ENCODE assay signal across 8 cellular contexts in the genomic region with DNA sequence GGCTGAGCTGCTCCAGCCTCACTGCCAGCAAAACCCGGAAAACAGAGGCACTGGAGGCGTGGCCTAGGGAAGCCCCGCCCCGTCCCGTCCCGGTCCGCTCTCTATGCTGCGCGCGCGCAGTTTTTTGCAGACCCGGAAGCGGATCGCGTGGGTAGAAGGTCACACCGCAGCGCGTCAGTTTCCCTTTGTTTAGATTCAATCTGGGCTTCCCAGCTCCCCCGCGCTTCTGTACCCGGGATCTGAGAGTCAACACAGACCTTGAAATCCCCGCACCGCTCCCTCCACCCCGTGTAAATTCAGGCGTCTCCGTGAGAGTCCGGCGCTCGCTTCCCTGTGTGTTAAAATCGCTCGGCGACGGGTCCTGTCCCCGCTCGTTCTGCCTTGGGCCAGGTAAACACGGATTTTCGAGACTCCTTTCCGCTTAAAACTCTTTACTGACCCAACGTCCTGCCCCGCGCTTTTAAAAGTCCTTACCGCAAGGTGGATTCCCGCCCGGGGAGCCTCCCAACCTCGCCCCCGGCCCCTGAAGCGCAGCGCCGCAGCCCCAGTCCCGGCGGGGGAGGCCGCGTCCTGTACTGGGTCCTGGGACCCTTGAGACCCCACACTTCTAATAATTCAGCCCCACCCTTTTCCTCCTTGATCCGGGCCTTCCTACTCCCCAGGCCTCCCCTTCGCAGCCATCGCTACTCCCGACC. TPM values are rescaled to one million over a fixed set of nuclear protein-coding genes. Genes with fewer than 3 reads are reported as not detected.
DNase-seq lines count a peak whose midpoint lies in the region; ATAC-seq and TF ChIP-seq lines count a peak whose summit lies in the region.

A gene (plus strand): TSS at position 127 of the 695 bp plus-strand sequence. CDS start 12,930 bp downstream, outside the sequence.

- peak; percentile 76 for ATAC-seq in HG03342 (IDR thresholded peaks at IDR 0.05; ENCODE audit: unreplicated experiment)

- DNase-seq in GM04504 (ENCODE audit: low read depth) (peak; percentile 47), NT2/D1 (ENCODE audit: low read depth, low spot score) (peak; percentile 56), esophagus muscularis mucosa (ENCODE audit: extremely low spot score) (peak; percentile 96), RKO (ENCODE audit: low spot score) (no peak)
- DNase-seq in activated T-cell treated with anti-CD3 and anti-CD28 coated beads, Interleukin-2, amount 50 U/mL, for 24 hours = peak; percentile 91
- DNase-seq in stimulated activated CD8-positive, alpha-beta memory T cell treated with anti-CD3 and anti-CD28 coated beads, Interleukin-2, amount 100 ng/mL, for 48 hours (ENCODE audit: low read depth in 2 of 2) = peak; percentile 72 to 82

- H3K36me3 ChIP-seq in NT2/D1 (ENCODE audit: insufficient read depth, insufficient read length, low read length) (peaks cover 10% of the 10 kb centered on the region), esophagus muscularis mucosa (peaks cover 0 to 12% (median 0%) of the 10 kb centered on the region in 4 donors), mucosa of stomach (ENCODE audit: control insufficient read depth, insufficient read depth, low read length) (no peaks in the 10 kb centered on the region)

- intact Hi-C loops in esophagus muscularis mucosa (cut with DNase I) = no loop called here

- peaks cover 43% of the 10 kb centered on the region for H3K9me3 Mint-ChIP-seq in activated T-cell treated with anti-CD3 and anti-CD28 coated beads, Interleukin-2, amount 50 U/mL, for 24 hours

- H3K27me3 ChIP-seq in NT2/D1 (ENCODE audit: insufficient read depth, insufficient read length) (no peaks in the 10 kb centered on the region), esophagus muscularis mucosa (no peaks in the 10 kb centered on the region), mucosa of stomach (ENCODE audit: control insufficient read depth, insufficient read depth, low read length) (no peaks in the 10 kb centered on the region)

- peak within 1 kb of the TSS; percentile 91 for H3K9ac ChIP-seq in NT2/D1 (ENCODE audit: insufficient read length, low read depth)
- H3K9ac ChIP-seq in mucosa of stomach (ENCODE audit: low read length) = peak within 1 kb of the TSS; percentile 85

- H3K27me3 Mint-ChIP-seq in activated T-cell treated with anti-CD3 and anti-CD28 coated beads, Interleukin-2, amount 50 U/mL, for 24 hours = no peaks in the 10 kb centered on the region

- no peak for TF ChIP-seq POLR2A in esophagus muscularis mucosa (IDR thresholded peaks at IDR 0.05; ENCODE audit: low read depth)

- H3K4me1 Mint-ChIP-seq in activated T-cell treated with anti-CD3 and anti-CD28 coated beads, Interleukin-2, amount 50 U/mL, for 24 hours (ENCODE audit: low read depth) = peaks cover 15% of the 10 kb centered on the region

- H3K9me3 ChIP-seq in NT2/D1 (ENCODE audit: insufficient read depth, low read length) = peaks cover 28% of the 10 kb centered on the region
- H3K9me3 ChIP-seq in esophagus muscularis mucosa = peaks cover 0 to 42% (median 35%) of the 10 kb centered on the region in 4 donors
- H3K9me3 ChIP-seq in mucosa of stomach (ENCODE audit: control insufficient read depth, low read length) = peaks cover 4% of the 10 kb centered on the region

- H3K4me3 Mint-ChIP-seq in activated T-cell treated with anti-CD3 and anti-CD28 coated beads, Interleukin-2, amount 50 U/mL, for 24 hours = peak within 1 kb of the TSS; percentile 91

- peak within 1 kb of the TSS; percentile 94 for H3K27ac Mint-ChIP-seq in activated T-cell treated with anti-CD3 and anti-CD28 coated beads, Interleukin-2, amount 50 U/mL, for 24 hours

- H3K4me3 ChIP-seq in NT2/D1 (ENCODE audit: insufficient read length, low read depth) = peak within 1 kb of the TSS; percentile 79
- peak within 1 kb of the TSS; percentile 76 to 81 (median 78) for H3K4me3 ChIP-seq in esophagus muscularis mucosa
- H3K4me3 ChIP-seq in mucosa of stomach (ENCODE audit: low read length) = peak within 1 kb of the TSS; percentile 77

- H3K4me1 ChIP-seq in NT2/D1 (ENCODE audit: insufficient read depth, insufficient read length) (no peaks in the 10 kb centered on the region), esophagus muscularis mucosa (peaks cover 8 to 14% (median 11%) of the 10 kb centered on the region in 4 donors), mucosa of stomach (ENCODE audit: control insufficient read depth, insufficient read depth, low read length) (no peaks in the 10 kb centered on the region)

- H3K36me3 Mint-ChIP-seq in activated T-cell treated with anti-CD3 and anti-CD28 coated beads, Interleukin-2, amount 50 U/mL, for 24 hours (ENCODE audit: low read depth) = peaks cover 57% of the 10 kb centered on the region

- no peak for TF ChIP-seq EP300 in esophagus muscularis mucosa (IDR thresholded peaks at IDR 0.05)

- under 1% methylated on average over 34 of the region's 57 CpGs for WGBS in esophagus muscularis mucosa

- TF ChIP-seq CTCF in esophagus muscularis mucosa (IDR thresholded peaks at IDR 0.05) = no peak

- H3K27ac ChIP-seq in esophagus muscularis mucosa (replicated peaks in 1 of 4) = peak within 1 kb of the TSS; percentile 75 to 88 (median 82)

RNA-seq across cellular contexts. Expression of the gene that starts here (rescaled TPM):
- total RNA-seq in esophagus muscularis mucosa = 1 to 10 TPM; 1.3 to 3.2 (median 2.2) TPM
